ENCODE assay signal across 8 cellular contexts in the genomic region with DNA sequence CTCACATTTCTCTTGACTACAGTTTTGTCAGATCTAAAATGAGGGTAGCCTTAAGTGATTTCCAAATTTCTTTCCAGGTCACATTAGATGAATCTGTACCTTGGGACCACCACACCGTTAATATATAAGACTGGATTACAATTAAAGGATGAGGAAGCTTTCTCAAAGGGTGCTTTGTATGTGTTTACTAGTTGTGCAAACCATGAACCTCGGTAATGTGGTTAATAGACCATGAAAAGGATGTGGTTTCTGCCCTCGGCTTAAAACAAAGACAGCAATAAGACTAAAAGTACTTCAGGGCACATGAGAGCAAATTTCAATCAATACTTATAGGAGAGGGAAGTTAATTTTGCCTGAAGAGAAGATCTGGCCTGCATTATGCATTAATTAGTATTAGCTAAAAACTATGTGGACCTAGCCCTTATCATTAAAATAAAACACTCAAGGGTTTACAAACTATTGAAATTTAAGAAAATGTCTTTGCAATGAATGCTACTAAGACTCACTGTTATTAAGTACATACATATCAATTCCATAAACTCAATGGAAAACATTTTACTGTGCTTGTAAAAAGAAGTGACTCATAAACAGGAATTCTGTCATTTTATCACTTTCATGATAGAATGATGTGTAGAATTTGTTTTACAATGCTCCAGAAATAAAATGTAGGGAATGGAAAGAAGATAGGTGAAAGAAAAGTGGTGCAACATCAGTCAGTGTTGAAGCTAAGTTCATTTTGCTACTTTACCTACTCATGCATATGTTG. TPM values are rescaled to one million over a fixed set of nuclear protein-coding genes. Genes with fewer than 3 reads are reported as not detected.
DNase-seq lines count a peak whose midpoint lies in the region; ATAC-seq and TF ChIP-seq lines count a peak whose summit lies in the region.

No MANE protein-coding gene starts in this region.

- H3K27ac ChIP-seq in DND-41 (ENCODE audit: low read length) = peak overlapping the region; percentile 81; the same call in 1 of the 2 replicates

- no peaks in the 10 kb centered on the region for H3K9me3 ChIP-seq in DND-41 (ENCODE audit: insufficient read depth, low read length, severe bottlenecking)

- peak; percentile 69 for ATAC-seq in DND-41 (ENCODE audit: insufficient read depth, low read depth)
- peak; percentile 31 for ATAC-seq in GM19372 (IDR thresholded peaks at IDR 0.05; ENCODE audit: low read depth, unreplicated experiment)
- ATAC-seq in HG03439 (IDR thresholded peaks at IDR 0.05; ENCODE audit: unreplicated experiment) = peak; percentile 36

- H4K20me1 ChIP-seq in DND-41 (ENCODE audit: insufficient read depth, low read length) = no peaks in the 10 kb centered on the region

- H3K4me3 ChIP-seq in DND-41 (ENCODE audit: low read depth in 1 of 2, low read length in 2 of 2) = peak overlapping the region in 1 of 2 experiments; percentile 72; a peak in 2 of 4 replicates
- no peak overlapping the region for H3K4me3 ChIP-seq in kidney epithelial cell (ENCODE audit: low read depth, low read length)

- peak overlapping the region; percentile 89 for H3K4me2 ChIP-seq in DND-41 (ENCODE audit: insufficient read depth, low read length)

- peaks cover 35% of the 10 kb centered on the region for H3K4me1 ChIP-seq in DND-41 (ENCODE audit: insufficient read depth, low read length)

- H3K79me2 ChIP-seq in DND-41 (ENCODE audit: insufficient read depth, low read length) = 0 out of 2 replicates have a peak, but pooled peaks cover 2% of the 10 kb centered on the region

- TF ChIP-seq CTCF in DND-41 (IDR thresholded peaks at IDR 0.05; ENCODE audit: borderline replicate concordance, extremely low read depth, low read length, poor library complexity, severe bottlenecking) (no peak), kidney epithelial cell (IDR thresholded peaks at IDR 0.05; ENCODE audit: insufficient read depth, low read length, poor library complexity, severe bottlenecking) (no peak)

- H3K27me3 ChIP-seq in DND-41 (ENCODE audit: insufficient read depth, low read length, poor library complexity) (no peaks in the 10 kb centered on the region), kidney epithelial cell (ENCODE audit: control insufficient read depth, insufficient read depth, low read length) (no peaks in the 10 kb centered on the region)

- H2AFZ ChIP-seq in DND-41 (ENCODE audit: low read depth, low read length) = no peak overlapping the region

- peak overlapping the region; percentile 94; the same call in 1 of the 2 replicates for H3K9ac ChIP-seq in DND-41 (ENCODE audit: low read depth, low read length)

- H3K36me3 ChIP-seq in DND-41 (ENCODE audit: insufficient read depth, low read length) = no peaks in the 10 kb centered on the region
- H3K36me3 ChIP-seq in kidney epithelial cell (ENCODE audit: control insufficient read depth, insufficient read depth, low read length) = no peaks in the 10 kb centered on the region

- DNase-seq in DND-41 (peak; percentile 49), SIG-M5 treated with dmso at 0.1 percent for 504 hours (lab: John Stamatoyannopoulos, UW; ENCODE audit: unreplicated experiment) (peak; percentile 85), kidney epithelial cell (ENCODE audit: low read depth) (peak; percentile 38), NCI-H2029 (lab: John Stamatoyannopoulos, UW) (no peak), SHP77 treated with DMSO at 0.1 percent for 48 hours (lab: John Stamatoyannopoulos, UW) (no peak), activated gamma-delta T cell (lab: John Stamatoyannopoulos, UW) (no peak)

RNA-seq across cellular contexts. Expression of a gene that starts 0.9 kb away (rescaled TPM):
- total RNA-seq in kidney epithelial cell = 17.9 and 18.8 TPM in 2 replicates

Comparison
In these comparisons a context has a peak if more than half of its experiments do, and no peak if none do; other contexts are left out.
1. DNase-seq: peak in DND-41 (single experiment), SIG-M5 treated with dmso at 0.1 percent for 504 hours (single experiment) and kidney epithelial cell (single experiment); none in NCI-H2029 (single experiment), SHP77 treated with DMSO at 0.1 percent for 48 hours (single experiment) and activated gamma-delta T cell (single experiment).
2. Peak in every context shown above with its lines, with median percentiles within 50 percentile points of each other: ATAC-seq.